11 cellular contexts compared by ENCODE assay signal in the genomic region with DNA sequence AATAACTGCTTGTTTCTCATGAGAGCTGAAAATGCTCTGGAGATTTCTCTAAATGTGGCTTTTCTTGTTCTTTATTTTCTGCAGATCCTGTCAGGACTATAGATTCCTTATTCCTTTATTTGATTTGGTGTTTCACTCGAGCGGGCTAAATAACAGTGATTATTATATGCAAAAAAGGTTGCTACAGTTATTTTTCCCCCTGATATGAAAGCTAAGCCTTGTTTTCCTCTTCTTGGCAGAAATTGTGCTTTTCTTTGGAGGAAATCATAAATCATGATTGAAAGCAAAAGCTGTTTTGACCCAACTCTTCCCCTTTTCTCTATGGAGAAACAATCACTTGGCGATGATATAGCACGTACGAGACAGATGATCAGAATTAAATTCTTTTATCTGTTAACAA. TPM values are rescaled to one million over a fixed set of nuclear protein-coding genes. Genes with fewer than 3 reads are reported as not detected.
A peak's percentile ranks its signal among the peaks of the same experiment; 100 is the strongest.
DNase-seq lines count a peak whose midpoint lies in the region; ATAC-seq, FAIRE-seq and TF ChIP-seq lines count a peak whose summit lies in the region.
"Had no signal": no experiment of that assay in that cellular context is flagged by ENCODE, and none has a peak within 500 bp of the region (broad histone marks: within the 10 kb centered on the region; RNA-seq: fewer than 3 reads in every experiment).

No MANE protein-coding gene starts in this region.

- H3K27ac ChIP-seq in liver (ENCODE audit: low read depth in 1 of 2, low read length in 2 of 2), result peak overlapping the region; percentile 43 to 58
- H3K27ac ChIP-seq in HepG2 (ENCODE audit: extremely low read length, insufficient read depth, low read length), result no peak overlapping the region
- peak overlapping the region; percentile 67 to 77 (median 70) for H3K27ac ChIP-seq in esophagus muscularis mucosa (replicated peaks in 1 of 4)
- H3K27ac ChIP-seq in parathyroid adenoma, result peak overlapping the region; percentile 32

- in situ Hi-C loops in HepG2 (cut with HindIII; ENCODE audit: extremely low pct_ligation_motif_present, low pct_unique_long_range_greater_than_20kb), result no loop called here

- H3K36me3 ChIP-seq in liver (ENCODE audit: control insufficient read depth in 4 of 4, insufficient read depth in 3 of 4, low read depth in 1 of 4, low read length in 3 of 4) (no peaks in the 10 kb centered on the region), HepG2 (replicated peaks in 1 of 2; ENCODE audit: control insufficient read depth in 1 of 2, insufficient read depth in 2 of 2, low read length in 2 of 2) (no peaks in the 10 kb centered on the region), esophagus muscularis mucosa (no peaks in the 10 kb centered on the region), parathyroid adenoma (ENCODE audit: control insufficient read depth, insufficient read depth, low read length) (no peaks in the 10 kb centered on the region)

- TF ChIP-seq CTCF in liver (IDR thresholded peaks at IDR 0.05; ENCODE audit: low read depth, low read length, missing input control), result no peak
- TF ChIP-seq CTCF in HepG2 (CRISPR knock-in tag; IDR thresholded peaks at IDR 0.05), result no peak
- TF ChIP-seq CTCF in esophagus muscularis mucosa (IDR thresholded peaks at IDR 0.05), result no peak
- no peak for TF ChIP-seq CTCF in parathyroid adenoma (IDR thresholded peaks at IDR 0.05)

- ATAC-seq in HepG2 (no peak), HG02588 (IDR thresholded peaks at IDR 0.05; ENCODE audit: unreplicated experiment) (no peak), GM18505 (IDR thresholded peaks at IDR 0.05; ENCODE audit: unreplicated experiment) (no peak)

- no peak for DNase-seq in HepG2 (ENCODE audit: low spot score)
- DNase-seq in esophagus muscularis mucosa (ENCODE audit: extremely low spot score), result no peak
- DNase-seq in kidney glomerular epithelial cell (lab: John Stamatoyannopoulos, UW), result no peak
- no peak for DNase-seq in NCI-H2081 treated with DMSO at 0.1 percent for 48 hours (lab: John Stamatoyannopoulos, UW)
- DNase-seq: activated T-cell treated with anti-CD3 and anti-CD28 coated beads, Interleukin-2, amount 50 U/mL, for 24 hours; NCI-H510A had no signal

- no peaks in the 10 kb centered on the region for H4K20me1 ChIP-seq in HepG2 (ENCODE audit: insufficient read depth, low read length)

- H3K79me2 ChIP-seq in HepG2 (ENCODE audit: insufficient read depth, low read length) (peaks cover 45% of the 10 kb centered on the region), parathyroid adenoma (peaks cover 5% of the 10 kb centered on the region)

- no peaks in the 10 kb centered on the region for H3K9me3 ChIP-seq in liver (ENCODE audit: control insufficient read depth in 4 of 4, low read length in 3 of 4)
- no peaks in the 10 kb centered on the region for H3K9me3 ChIP-seq in HepG2 (ENCODE audit: low read length)
- H3K9me3 ChIP-seq in esophagus muscularis mucosa, result no peaks in the 10 kb centered on the region
- H3K9me3 ChIP-seq in parathyroid adenoma (ENCODE audit: control insufficient read depth, low read length), result no peaks in the 10 kb centered on the region

- peaks cover 5 to 42% (median 28%) of the 10 kb centered on the region in 4 donors for H3K4me1 ChIP-seq in liver (ENCODE audit: control insufficient read depth in 4 of 4, insufficient read depth in 4 of 4, low read length in 3 of 4)
- H3K4me1 ChIP-seq in HepG2 (ENCODE audit: insufficient read depth, low read length), result peaks cover 37% of the 10 kb centered on the region
- H3K4me1 ChIP-seq in esophagus muscularis mucosa, result peaks cover 69 to 88% (median 73%) of the 10 kb centered on the region in 4 donors
- peaks cover 2% of the 10 kb centered on the region for H3K4me1 ChIP-seq in parathyroid adenoma

- H3K9ac ChIP-seq in liver (ENCODE audit: low read depth in 1 of 2, low read length in 2 of 2) (peak overlapping the region in 1 of 2 donors; percentile 4), HepG2 (ENCODE audit: insufficient read depth, low read depth, low read length) (no peak overlapping the region), parathyroid adenoma (no peak overlapping the region)

- CTCF ChIA-PET in HepG2 (lab: Yijun Ruan, JAX; ENCODE audit: low intra/inter-chr PET ratio, low total read pairs), result no interaction called here

- WGBS in liver, result 66% methylated on average over 5 of the region's 5 CpGs
- WGBS in HepG2 (ENCODE audit: low lambda C conversion rate), result 97% methylated on average over 5 of the region's 5 CpGs
- 37% methylated on average over 5 of the region's 5 CpGs for WGBS in esophagus muscularis mucosa

- intact Hi-C loops in HepG2 (cut with micrococcal nuclease; ENCODE audit: unreplicated experiment), result loop anchor here (10.0 kb wide), 1 partner anchor 149 kb away; no protein-coding TSS in a partner anchor
- intact Hi-C loops in esophagus muscularis mucosa (cut with DNase I), result no loop called here

- H3K27me3 ChIP-seq in liver (ENCODE audit: control insufficient read depth in 4 of 4, insufficient read depth in 4 of 4, low read length in 3 of 4), result no peaks in the 10 kb centered on the region
- no peaks in the 10 kb centered on the region for H3K27me3 ChIP-seq in HepG2 (ENCODE audit: control insufficient read depth in 1 of 2, insufficient read depth in 2 of 2, low read length in 2 of 2)
- no peaks in the 10 kb centered on the region for H3K27me3 ChIP-seq in esophagus muscularis mucosa
- no peaks in the 10 kb centered on the region for H3K27me3 ChIP-seq in parathyroid adenoma (ENCODE audit: control insufficient read depth, insufficient read depth, low read length)

- TF ChIP-seq POLR2A in HepG2 (IDR thresholded peaks at IDR 0.05; ENCODE audit: insufficient read depth in 1 of 2, low read depth in 2 of 2, low read length in 2 of 2) (no peak), esophagus muscularis mucosa (IDR thresholded peaks at IDR 0.05; ENCODE audit: low read depth) (no peak), GM18505 (IDR thresholded peaks at IDR 0.05; ENCODE audit: borderline replicate concordance, extremely low read depth, insufficient read depth, insufficient read length) (no peak)

- TF ChIP-seq EP300 in HepG2 (IDR thresholded peaks at IDR 0.05; ENCODE audit: low read depth in 2 of 2, low read length in 2 of 2) (no peak), HepG2 (CRISPR knock-in tag; IDR thresholded peaks at IDR 0.05; ENCODE audit: borderline replicate concordance) (no peak), esophagus muscularis mucosa (IDR thresholded peaks at IDR 0.05) (no peak)

- no TSS peak for BruUV-seq in HepG2 (replicated peaks; lab: Mats Ljungman, UMichigan)

- POLR2A ChIA-PET in HepG2 (lab: Yijun Ruan, JAX), result no interaction called here

- H3K4me3 ChIP-seq in liver (ENCODE audit: low read depth in 1 of 3, low read length in 3 of 3) (no peak overlapping the region), HepG2 (replicated peaks in 1 of 3; ENCODE audit: insufficient read depth in 1 of 3, low read depth in 2 of 3, low read length in 3 of 3) (no peak overlapping the region), esophagus muscularis mucosa (peak overlapping the region; percentile 15 to 39 (median 35)), parathyroid adenoma (ENCODE audit: low read depth, low read length) (no peak overlapping the region)

- no peak for FAIRE-seq in HepG2 (lab: Jason Lieb, UNC)
- FAIRE-seq: islet of Langerhans had no signal

- H2AFZ ChIP-seq in HepG2 (ENCODE audit: low read length) (no peak overlapping the region), parathyroid adenoma (no peak overlapping the region)

- TF ChIP-seq RAD21 in liver (IDR thresholded peaks at IDR 0.05) (no peak), HepG2 (CRISPR knock-in tag; IDR thresholded peaks at IDR 0.05) (no peak)

- no peak overlapping the region for H3K4me2 ChIP-seq in HepG2 (ENCODE audit: low read depth, low read length)
- no peak overlapping the region for H3K4me2 ChIP-seq in parathyroid adenoma (ENCODE audit: low read length)

TF ChIP-seq in liver, 16 proteins besides CTCF, POLR2A, EP300 and RAD21 (continues in another document):
- TF ChIP-seq FOXA2 (IDR thresholded peaks at IDR 0.05), result no peak
- no peak for TF ChIP-seq YY1 (IDR thresholded peaks at IDR 0.05)
- TF ChIP-seq NR2F2 (IDR thresholded peaks at IDR 0.05), result no peak
- TF ChIP-seq JUND (IDR thresholded peaks at IDR 0.05), result no peak

TF ChIP-seq in HepG2, 621 proteins besides CTCF, POLR2A, EP300 and RAD21 (continues in another document):
- TF ChIP-seq, protein P1, sequence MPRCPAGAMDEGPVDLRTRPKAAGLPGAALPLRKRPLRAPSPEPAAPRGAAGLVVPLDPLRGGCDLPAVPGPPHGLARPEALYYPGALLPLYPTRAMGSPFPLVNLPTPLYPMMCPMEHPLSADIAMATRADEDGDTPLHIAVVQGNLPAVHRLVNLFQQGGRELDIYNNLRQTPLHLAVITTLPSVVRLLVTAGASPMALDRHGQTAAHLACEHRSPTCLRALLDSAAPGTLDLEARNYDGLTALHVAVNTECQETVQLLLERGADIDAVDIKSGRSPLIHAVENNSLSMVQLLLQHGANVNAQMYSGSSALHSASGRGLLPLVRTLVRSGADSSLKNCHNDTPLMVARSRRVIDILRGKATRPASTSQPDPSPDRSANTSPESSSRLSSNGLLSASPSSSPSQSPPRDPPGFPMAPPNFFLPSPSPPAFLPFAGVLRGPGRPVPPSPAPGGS (CRISPR knock-in tag; IDR thresholded peaks at IDR 0.05), result no peak

RNA-seq across cellular contexts. Expression of a gene that starts 31.3 kb away (rescaled TPM):
- 10 to 100 TPM; 10.5 to 65.8 TPM for total RNA-seq in liver
- polyA plus RNA-seq in liver, result 10 to 100 TPM; 12.3 to 22.5 TPM
- 21.8 and 32.0 TPM in 2 replicates for total RNA-seq in HepG2 (2016; rRNA removed; fragmentation: Illumina TruSeq; extraction: Trizol)
- total RNA-seq in HepG2 (2016; cell fraction: cytosol; rRNA removed; fragmentation: Illumina TruSeq; extraction: Trizol; ENCODE audit: low read depth), result 6.2 and 6.4 TPM in 2 replicates
- total RNA-seq in HepG2 (2016; cell fraction: insoluble cytoplasmic fraction; rRNA removed; fragmentation: Illumina TruSeq; extraction: Trizol), result 21.0 and 26.5 TPM in 2 replicates
- total RNA-seq in HepG2 (2016; cell fraction: membrane; rRNA removed; fragmentation: Illumina TruSeq; extraction: Trizol), result 8.1 and 10.1 TPM in 2 replicates
- total RNA-seq in HepG2 (2016; cell fraction: nucleus; rRNA removed; fragmentation: Illumina TruSeq; extraction: Trizol), result 35.3 and 36.6 TPM in 2 replicates
- polyA plus RNA-seq in HepG2 (2011; rRNA removed), result 16.2 and 19.6 TPM in 2 replicates
- 6.6 and 10.3 TPM in 2 replicates for polyA plus RNA-seq in HepG2 (2011; cell fraction: cytosol; rRNA removed)
- 19.9 and 28.8 TPM in 2 replicates for polyA plus RNA-seq in HepG2 (2011; cell fraction: nucleus; rRNA removed)
- 14.4 and 17.5 TPM in 2 replicates for polyA plus RNA-seq in HepG2 (2012)
- 0.42 and 0.76 TPM in 2 replicates for polyA plus RNA-seq in HepG2 (2016; cell fraction: cytosol; fragmentation: Illumina TruSeq; extraction: Trizol; ENCODE audit: low read depth)
- 13.2 and 13.8 TPM in 2 replicates for polyA plus RNA-seq in HepG2 (2016; cell fraction: insoluble cytoplasmic fraction; fragmentation: Illumina TruSeq; extraction: Trizol; ENCODE audit: low read depth)
- 1.9 and 2.3 TPM in 2 replicates for polyA plus RNA-seq in HepG2 (2016; cell fraction: membrane; fragmentation: Illumina TruSeq; extraction: Trizol; ENCODE audit: low read depth)
- 21.9 and 25.0 TPM in 2 replicates for polyA plus RNA-seq in HepG2 (2016; cell fraction: nucleus; fragmentation: Illumina TruSeq; extraction: Trizol; ENCODE audit: insufficient read depth, low read depth)
- polyA minus RNA-seq in HepG2 (2011; rRNA and poly(A)+ RNA removed; ENCODE audit: low replicate concordance), result 18.5 and 40.1 TPM in 2 replicates
- 15.6 and 16.2 TPM in 2 replicates for polyA minus RNA-seq in HepG2 (2011; cell fraction: cytosol; rRNA and poly(A)+ RNA removed)
- 89.9 and 122 TPM in 2 replicates for polyA minus RNA-seq in HepG2 (2011; cell fraction: nucleus; rRNA and poly(A)+ RNA removed)
- 10 to 100 TPM; 53.2 to 79.0 (median 66.5) TPM for total RNA-seq in esophagus muscularis mucosa

Comparison
In these comparisons a context has a peak if more than half of its experiments do, and no peak if none do; other contexts are left out.
1. H3K4me3 ChIP-seq: peak in esophagus muscularis mucosa (4 of 4); none in liver (0 of 3), HepG2 (0 of 3) and parathyroid adenoma (single experiment).